18 cellular contexts compared by ENCODE assay signal in the genomic region with DNA sequence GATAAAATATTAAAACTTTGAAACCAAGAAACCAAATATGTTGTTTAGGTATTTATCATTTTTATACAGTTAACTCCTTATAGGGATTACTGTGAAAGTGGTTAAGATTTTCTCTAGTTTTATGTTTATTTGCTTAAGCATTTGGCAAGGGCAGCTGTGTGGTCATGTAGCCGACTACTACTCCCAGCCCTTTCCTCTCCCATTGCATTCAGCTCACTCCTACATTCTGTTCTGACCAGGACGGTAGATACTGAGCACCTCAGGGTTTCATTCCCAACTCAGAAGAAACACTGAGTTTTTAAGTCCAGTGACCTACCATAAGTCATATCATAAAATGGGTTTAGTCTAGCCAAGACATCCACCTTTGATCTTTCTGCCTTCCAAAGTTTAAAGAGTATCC.
"Had no signal": no experiment of that assay in that cellular context is flagged by ENCODE, and none has a peak within 500 bp of the region (broad histone marks: within the 10 kb centered on the region; RNA-seq: fewer than 3 reads in every experiment).

No MANE protein-coding gene starts in this region.

- H3K4me1 Mint-ChIP-seq: activated naive CD8-positive, alpha-beta T cell treated with anti-CD3 and anti-CD28 coated beads, Interleukin-2, amount 10 ng/mL, durations not matched to agents 7 days and 5 days; naive thymus-derived CD8-positive, alpha-beta T cell; T-cell had no signal

- H3K4me1 ChIP-seq: testis, upper lobe of right lung had no signal

- H3K9me3 ChIP-seq: testis, upper lobe of right lung had no signal

- H3K27me3 Mint-ChIP-seq: activated CD8-positive, alpha-beta T cell treated with anti-CD3 and anti-CD28 coated beads for 36 hours; activated naive CD8-positive, alpha-beta T cell treated with anti-CD3 and anti-CD28 coated beads, Interleukin-2, amount 10 ng/mL, durations not matched to agents 7 days and 5 days; naive thymus-derived CD8-positive, alpha-beta T cell; T-cell had no signal

- H3K4me3 Mint-ChIP-seq: activated CD8-positive, alpha-beta T cell treated with anti-CD3 and anti-CD28 coated beads for 36 hours; activated naive CD8-positive, alpha-beta T cell treated with anti-CD3 and anti-CD28 coated beads, Interleukin-2, amount 10 ng/mL, durations not matched to agents 7 days and 5 days; activated T-cell treated with anti-CD3 and anti-CD28 coated beads, Interleukin-2, amount 50 U/mL, for 72 hours; naive thymus-derived CD8-positive, alpha-beta T cell; T-cell had no signal

- H3K4me3 ChIP-seq: lung, testis, upper lobe of right lung had no signal

- H3K27ac Mint-ChIP-seq: activated CD8-positive, alpha-beta T cell treated with anti-CD3 and anti-CD28 coated beads for 36 hours; activated naive CD8-positive, alpha-beta T cell treated with anti-CD3 and anti-CD28 coated beads, Interleukin-2, amount 10 ng/mL, durations not matched to agents 7 days and 5 days; activated T-cell treated with anti-CD3 and anti-CD28 coated beads, Interleukin-2, amount 50 U/mL, for 72 hours; naive thymus-derived CD8-positive, alpha-beta T cell; T-cell had no signal

- ATAC-seq: activated CD8-positive, alpha-beta T cell treated with anti-CD3 and anti-CD28 coated beads for 36 hours; activated T-cell treated with anti-CD3 and anti-CD28 coated beads, Interleukin-2, amount 50 U/mL, for 72 hours; naive thymus-derived CD8-positive, alpha-beta T cell; T-cell; upper lobe of right lung had no signal

- DNase-seq: activated CD4-positive, alpha-beta T cell treated with anti-CD3 and anti-CD28 coated beads for 4 hours; activated CD8-positive, alpha-beta memory T cell treated with anti-CD3 and anti-CD28 coated beads, Interleukin-2, amount 50 U/mL, for 4 hours; activated CD8-positive, alpha-beta T cell treated with anti-CD3 and anti-CD28 coated beads for 36 hours; activated naive CD8-positive, alpha-beta T cell treated with anti-CD3 and anti-CD28 coated beads, Interleukin-2, amount 10 ng/mL, durations not matched to agents 7 days and 5 days; activated T-cell treated with anti-CD3 and anti-CD28 coated beads, Interleukin-2, amount 50 U/mL, for 72 hours; aorta; central memory CD4-positive, alpha-beta T cell; cortex of kidney; effector memory CD4-positive, alpha-beta T cell; naive thymus-derived CD8-positive, alpha-beta T cell; occipital lobe; stimulated activated CD4-positive, alpha-beta T cell treated with anti-CD3 and anti-CD28 coated beads, Interleukin-2, amount 100 ng/mL, for 48 hours; stimulated activated naive CD4-positive, alpha-beta T cell treated with Interleukin-2 at 50 U/mL for 16 hours; T-cell; T1000; testis; upper lobe of right lung had no signal

- H3K27me3 ChIP-seq: testis, upper lobe of right lung had no signal

- H3K9me3 Mint-ChIP-seq: activated CD8-positive, alpha-beta T cell treated with anti-CD3 and anti-CD28 coated beads for 36 hours; activated naive CD8-positive, alpha-beta T cell treated with anti-CD3 and anti-CD28 coated beads, Interleukin-2, amount 10 ng/mL, durations not matched to agents 7 days and 5 days; activated T-cell treated with anti-CD3 and anti-CD28 coated beads, Interleukin-2, amount 50 U/mL, for 72 hours; naive thymus-derived CD8-positive, alpha-beta T cell; T-cell had no signal
